21 cellular contexts compared by ENCODE assay signal in the genomic region with DNA sequence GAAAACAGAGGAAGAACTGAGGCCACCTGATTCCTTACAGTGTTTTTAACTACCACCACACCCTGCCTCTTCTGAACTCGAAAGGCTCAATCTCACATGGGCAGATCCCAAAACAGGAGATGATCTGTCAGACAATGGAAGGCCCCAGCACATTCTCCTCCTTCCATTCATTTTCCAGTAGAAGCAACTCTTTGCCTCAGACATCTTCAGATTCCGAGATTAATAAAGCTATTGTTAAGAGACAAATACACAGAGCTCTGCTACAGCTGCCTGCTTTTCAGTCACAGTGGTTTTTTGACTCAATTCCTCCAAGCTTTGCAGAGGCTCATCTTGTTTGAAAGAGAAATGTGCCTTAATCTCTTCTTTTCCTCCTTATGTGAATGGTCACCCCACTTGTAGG.
"Had no signal": no experiment of that assay in that cellular context is flagged by ENCODE, and none has a peak within 500 bp of the region (broad histone marks: within the 10 kb centered on the region; RNA-seq: fewer than 3 reads in every experiment).

No MANE protein-coding gene starts in this region.

- H3K27ac ChIP-seq: foreskin keratinocyte, prostate gland, skin epidermis, transverse colon, uterus, WERI-Rb-1 had no signal

- H3K27me3 ChIP-seq: foreskin keratinocyte, transverse colon, uterus had no signal

- DNase-seq: activated CD4-positive, alpha-beta T cell treated with anti-CD3 and anti-CD28 coated beads for 1 hour; activated CD4-positive, alpha-beta T cell treated with anti-CD3 and anti-CD28 coated beads, Interleukin-2, amount 50 U/mL, for 1 hour; activated CD8-positive, alpha-beta T cell treated with anti-CD3 and anti-CD28 coated beads, Interleukin-2, amount 10 ng/mL, durations not matched to agents 7 days and 5 days; activated gamma-delta T cell; aorta; foreskin keratinocyte; left ventricle myocardium superior; mammary epithelial cell; right cardiac atrium; stimulated activated CD4-positive, alpha-beta T cell treated with anti-CD3 and anti-CD28 coated beads, Interleukin-1b, Interleukin-23, amount 100 ng/mL, for 48 hours; stimulated activated naive CD8-positive, alpha-beta T cell treated with anti-CD3 and anti-CD28 coated beads, Interleukin-15, amount 100 ng/mL, for 72 hours; T-cell; transverse colon; uterus; WERI-Rb-1 had no signal

- H3K9me3 ChIP-seq: prostate gland, transverse colon, uterus had no signal

- ATAC-seq: activated CD8-positive, alpha-beta T cell treated with anti-CD3 and anti-CD28 coated beads, Interleukin-2, amount 10 ng/mL, durations not matched to agents 7 days and 5 days; activated naive CD4-positive, alpha-beta T cell treated with anti-CD3 and anti-CD28 coated beads, Interleukin-2, amount 50 U/mL, for 72 hours; foreskin keratinocyte; left ventricle myocardium superior; right cardiac atrium; stimulated activated effector memory CD8-positive, alpha-beta T cell treated with anti-CD3 and anti-CD28 coated beads, Interleukin-12 subunit alpha, Interleukin-12 subunit beta, amount 100 ng/mL, for 72 hours; stimulated activated naive CD8-positive, alpha-beta T cell treated with anti-CD3 and anti-CD28 coated beads, Interleukin-15, amount 100 ng/mL, for 72 hours; T-cell had no signal

- FAIRE-seq: endometrium, islet of Langerhans had no signal

- H3K4me1 ChIP-seq: foreskin keratinocyte, prostate gland, transverse colon, uterus had no signal

- H3K36me3 ChIP-seq: prostate gland, transverse colon, uterus, WERI-Rb-1 had no signal

- H3K4me3 ChIP-seq: prostate gland, skin epidermis, transverse colon, uterus had no signal
